ENCODE assay signal across 28 cellular contexts in genomic region chr6:51968265-51968664, GRCh38.
"Had no signal": no experiment of that assay in that cellular context is flagged by ENCODE, and none has a peak within 500 bp of the region (broad histone marks: within the 10 kb centered on the region; RNA-seq: fewer than 3 reads in every experiment).

No MANE protein-coding gene starts in this region.

- H3K9ac ChIP-seq: neural progenitor cell had no signal

- H3K36me3 ChIP-seq: left ventricle myocardium inferior, neural progenitor cell, neutrophil, right atrium auricular region, stomach, thyroid gland, transverse colon, upper lobe of right lung had no signal

- H3K27me3 ChIP-seq: neural progenitor cell, right atrium auricular region, stomach, testis, thyroid gland, transverse colon, upper lobe of right lung had no signal

- FAIRE-seq: islet of Langerhans, kidney, urothelium cell line had no signal

- H2AFZ ChIP-seq: neural progenitor cell had no signal

- H3K4me2 ChIP-seq: neural progenitor cell had no signal

- H3K4me1 ChIP-seq: left ventricle myocardium inferior, neural progenitor cell, right atrium auricular region, stomach, testis, thyroid gland, transverse colon, upper lobe of right lung had no signal

- H3K27ac ChIP-seq: left ventricle myocardium inferior, neural progenitor cell, neutrophil, right atrium auricular region, skin epidermis, stomach, testis, thyroid gland, transverse colon, upper lobe of right lung had no signal

- H3K4me3 ChIP-seq: left ventricle myocardium inferior, lung, neural progenitor cell, right atrium auricular region, skin epidermis, stomach, testis, thyroid gland, transverse colon, upper lobe of right lung had no signal

- H3K9me3 ChIP-seq: left ventricle myocardium inferior, neutrophil, right atrium auricular region, stomach, testis, thyroid gland, transverse colon, upper lobe of right lung had no signal

- ATAC-seq: natural killer cell; sciatic nerve; stimulated activated naive B cell treated with anti-CD40 and anti-IgM and Interleukin-4, amounts not matched to agents 10 μg/mL and 1 μg/mL and 100 μg/mL, for 72 hours; stimulated activated naive CD8-positive, alpha-beta T cell treated with anti-CD3 and anti-CD28 coated beads, Interleukin-15, Interleukin-2, amounts not matched to agents 100 U/mL and 50 U/mL, for 24 hours; upper lobe of right lung had no signal

- DNase-seq: hippocampal formation; immature natural killer cell; kidney; left ventricle myocardium inferior; mesendoderm; naive B cell; natural killer cell; nephron progenitor cell; occipital lobe; stimulated activated CD4-positive, alpha-beta T cell treated with anti-CD3 and anti-CD28 coated beads, Interleukin-12 subunit alpha, Interleukin-12 subunit beta, amount 100 ng/mL, for 4 hours; stimulated activated CD4-positive, alpha-beta T cell treated with anti-CD3 and anti-CD28 coated beads, Interleukin-15, amount 100 ng/mL, for 24 hours; stimulated activated CD4-positive, alpha-beta T cell treated with anti-CD3 and anti-CD28 coated beads, Interleukin-2, amount 100 ng/mL, for 24 hours; stimulated activated CD4-positive, alpha-beta T cell treated with anti-CD3 and anti-CD28 coated beads, Interleukin-4, amount 100 ng/mL, for 1 hour; stimulated activated naive B cell treated with anti-CD40 and anti-IgM and Interleukin-4, amounts not matched to agents 10 μg/mL and 1 μg/mL and 100 μg/mL, for 72 hours; stimulated activated naive CD8-positive, alpha-beta T cell treated with anti-CD3 and anti-CD28 coated beads, Interleukin-15, Interleukin-2, amounts not matched to agents 100 U/mL and 50 U/mL, for 24 hours; stomach; testis; thyroid gland; transverse colon; upper lobe of right lung had no signal
